Comparison of ENCODE assay signal across 8 cellular contexts in genomic region chr1:44819594-44820327, GRCh38. TPM values are rescaled to one million over a fixed set of nuclear protein-coding genes. Genes with fewer than 3 reads are reported as not detected.
A peak's percentile ranks its signal among the peaks of the same experiment; 100 is the strongest.
DNase-seq lines count a peak whose midpoint lies in the region; ATAC-seq, FAIRE-seq and TF ChIP-seq lines count a peak whose summit lies in the region.

No MANE protein-coding gene starts in this region.

- H3K27ac Mint-ChIP-seq in activated CD4-positive, alpha-beta T cell treated with anti-CD3 and anti-CD28 coated beads, Interleukin-2, amount 10 ng/mL, durations not matched to agents 7 days and 5 days, result peak overlapping the region; percentile 100

- ATAC-seq in HG02678 (IDR thresholded peaks at IDR 0.05; ENCODE audit: unreplicated experiment) (peak; percentile 82), left lung (peak; percentile 91)

- peak overlapping the region; percentile 87 for H3K4me3 Mint-ChIP-seq in activated CD4-positive, alpha-beta T cell treated with anti-CD3 and anti-CD28 coated beads, Interleukin-2, amount 10 ng/mL, durations not matched to agents 7 days and 5 days

- intact Hi-C loops in left lung (cut with DNase I), result no loop called here

- H3K4me1 Mint-ChIP-seq in activated CD4-positive, alpha-beta T cell treated with anti-CD3 and anti-CD28 coated beads, Interleukin-2, amount 10 ng/mL, durations not matched to agents 7 days and 5 days, result peaks cover 48% of the 10 kb centered on the region

- TF ChIP-seq CTCF in left lung (IDR thresholded peaks at IDR 0.05), result no peak

- H3K9me3 Mint-ChIP-seq in activated CD4-positive, alpha-beta T cell treated with anti-CD3 and anti-CD28 coated beads, Interleukin-2, amount 10 ng/mL, durations not matched to agents 7 days and 5 days, result no peaks in the 10 kb centered on the region

- peak overlapping the region; percentile 90 to 99 for H3K27ac ChIP-seq in left lung

- peak overlapping the region; percentile 31 to 42 for H3K4me3 ChIP-seq in left lung

- peak; percentile 97 for FAIRE-seq in GM12891 (lab: Jason Lieb, UNC)

- H3K27me3 ChIP-seq in left lung, result no peaks in the 10 kb centered on the region

- H3K4me1 ChIP-seq in left lung, result peaks cover 3 to 35% of the 10 kb centered on the region in 2 donors

- peak; percentile 100 for TF ChIP-seq POLR2A in GM12891 (IDR thresholded peaks at IDR 0.05; ENCODE audit: low read depth, low read length)

- peaks cover 9% of the 10 kb centered on the region for H3K36me3 Mint-ChIP-seq in activated CD4-positive, alpha-beta T cell treated with anti-CD3 and anti-CD28 coated beads, Interleukin-2, amount 10 ng/mL, durations not matched to agents 7 days and 5 days (ENCODE audit: low read depth)

- peaks cover 2% of the 10 kb centered on the region for H3K27me3 Mint-ChIP-seq in activated CD4-positive, alpha-beta T cell treated with anti-CD3 and anti-CD28 coated beads, Interleukin-2, amount 10 ng/mL, durations not matched to agents 7 days and 5 days

- POLR2A ChIA-PET in activated CD4-positive, alpha-beta T cell treated with anti-CD3 and anti-CD28 coated beads, Interleukin-2, amount 10 ng/mL, durations not matched to agents 7 days and 5 days (lab: Charles Lee), result interaction anchor here (0.6 to 1.6 kb wide), 18 partner anchors 9 to 699 kb away, joined by 3 to 40 read pairs (median 4); partner anchors contain the start of genes BTBD19, DYNLT4, PLK3 and TOE1

- H3K9me3 ChIP-seq in left lung, result no peaks in the 10 kb centered on the region

- CTCF ChIA-PET in activated CD4-positive, alpha-beta T cell treated with anti-CD3 and anti-CD28 coated beads, Interleukin-2, amount 10 ng/mL, durations not matched to agents 7 days and 5 days (lab: Charles Lee), result interaction anchor here (0.6 to 6.3 kb wide), 10 partner anchors 8 to 479 kb away, joined by 3 to 24 read pairs (median 4); partner anchors contain the start of genes BTBD19, DYNLT4, PLK3 and RNU5D-1

- peaks cover 0 to 13% of the 10 kb centered on the region in 2 donors for H3K36me3 ChIP-seq in left lung

- DNase-seq in GM12891 (ENCODE audit: insufficient read length, low spot score), result peak; percentile 79
- peak; percentile 92 for DNase-seq in NCI-H2227 (lab: John Stamatoyannopoulos, UW; ENCODE audit: unreplicated experiment)
- peak; percentile 86 for DNase-seq in activated CD4-positive, alpha-beta T cell treated with anti-CD3 and anti-CD28 coated beads, Interleukin-2, amount 10 ng/mL, durations not matched to agents 7 days and 5 days
- peak; percentile 85 for DNase-seq in dermis blood vessel endothelial cell
- peak; percentile 80 to 89 for DNase-seq in left lung
- peak; percentile 66 to 70 for DNase-seq in stimulated activated CD4-positive, alpha-beta T cell treated with anti-CD3 and anti-CD28 coated beads, Interleukin-4, amount 100 ng/mL, for 4 hours
- DNase-seq in mesenteric fat pad (ENCODE audit: low spot score), result no peak

TF ChIP-seq in GM12891, 5 proteins besides CTCF, POLR2A, EP300 and RAD21:
- peak; percentile 69 for TF ChIP-seq TAF1 (IDR thresholded peaks at IDR 0.05; ENCODE audit: low read depth, low read length)
- TF ChIP-seq SPI1 (IDR thresholded peaks at IDR 0.05; ENCODE audit: low read depth, low read length), result peak; percentile 75
- TF ChIP-seq POU2F2 (IDR thresholded peaks at IDR 0.05; ENCODE audit: low read depth, low read length), result peak; percentile 100
- TF ChIP-seq PAX5 (IDR thresholded peaks at IDR 0.05; ENCODE audit: insufficient read depth, low read length, severe bottlenecking), result peak; percentile 56
- TF ChIP-seq POLR2AphosphoS5 (IDR thresholded peaks at IDR 0.05; ENCODE audit: low read depth, low read length), result peak; percentile 100

RNA-seq across cellular contexts. Expression of gene BTBD19, which starts 11.4 kb away (rescaled TPM):
- polyA plus RNA-seq in GM12891 (2012; ENCODE audit: low read depth, missing spikeins), result 1.6 TPM
- 1 to 10 TPM; 6.0 to 7.7 TPM for total RNA-seq in activated CD4-positive, alpha-beta T cell treated with anti-CD3 and anti-CD28 coated beads, Interleukin-2, amount 10 ng/mL, durations not matched to agents 7 days and 5 days
- total RNA-seq in dermis blood vessel endothelial cell (7.0 and 8.5 TPM in 2 replicates), left lung (10 to 100 TPM; 15.3 to 19.7 TPM), mesenteric fat pad (26.1 TPM)

RNA-seq across cellular contexts. Expression of gene DYNLT4, which starts 12.6 kb away (rescaled TPM):
- polyA plus RNA-seq in GM12891 (2012; ENCODE audit: low read depth, missing spikeins), result 0.17 TPM
- under 1 TPM; 0.47 to 0.83 TPM for total RNA-seq in activated CD4-positive, alpha-beta T cell treated with anti-CD3 and anti-CD28 coated beads, Interleukin-2, amount 10 ng/mL, durations not matched to agents 7 days and 5 days
- 0.14 TPM in 1 of 2 replicates, not detected in the other for total RNA-seq in dermis blood vessel endothelial cell
- 1 to 10 TPM in 1 of 2 donors, not detected in 1; 1.6 TPM for total RNA-seq in left lung
- not detected for total RNA-seq in mesenteric fat pad

RNA-seq across cellular contexts. Expression of gene PLK3, which starts 19.6 kb away (rescaled TPM):
- polyA plus RNA-seq in GM12891 (2012; ENCODE audit: low read depth, missing spikeins), result 16.7 TPM
- total RNA-seq in activated CD4-positive, alpha-beta T cell treated with anti-CD3 and anti-CD28 coated beads, Interleukin-2, amount 10 ng/mL, durations not matched to agents 7 days and 5 days, result 10 to 100 TPM; 54.3 to 57.5 TPM
- total RNA-seq in dermis blood vessel endothelial cell, result 18.8 and 43.1 TPM in 2 replicates
- total RNA-seq in left lung, result 10 to 100 TPM; 33.0 to 47.2 TPM
- total RNA-seq in mesenteric fat pad, result 78.0 TPM

RNA-seq across cellular contexts. Expression of gene PTCH2, which starts 23.3 kb away (rescaled TPM):
- polyA plus RNA-seq in GM12891 (2012; ENCODE audit: low read depth, missing spikeins), result 0.06 TPM
- total RNA-seq in activated CD4-positive, alpha-beta T cell treated with anti-CD3 and anti-CD28 coated beads, Interleukin-2, amount 10 ng/mL, durations not matched to agents 7 days and 5 days, result under 1 TPM; 0.92 to 0.94 TPM
- total RNA-seq in dermis blood vessel endothelial cell (under 0.01 and 0.05 TPM in 2 replicates), left lung (1 to 10 TPM; 1.0 to 1.1 TPM), mesenteric fat pad (0.93 TPM)

RNA-seq across cellular contexts. Expression of gene BEST4, which starts 31.8 kb away (rescaled TPM):
- 1.7 TPM for polyA plus RNA-seq in GM12891 (2012; ENCODE audit: low read depth, missing spikeins)
- under 1 TPM; 0.42 to 0.55 TPM for total RNA-seq in activated CD4-positive, alpha-beta T cell treated with anti-CD3 and anti-CD28 coated beads, Interleukin-2, amount 10 ng/mL, durations not matched to agents 7 days and 5 days
- total RNA-seq in dermis blood vessel endothelial cell (not detected in 2 replicates), left lung (under 1 TPM; 0.23 to 0.52 TPM), mesenteric fat pad (0.19 TPM)
